In genomic region chr1:99326215-99326949, GRCh38 we compare ENCODE assay signal across 13 cellular contexts.
DNase-seq lines count a peak whose midpoint lies in the region; ATAC-seq and TF ChIP-seq lines count a peak whose summit lies in the region.
"Had no signal": no experiment of that assay in that cellular context is flagged by ENCODE, and none has a peak within 500 bp of the region (broad histone marks: within the 10 kb centered on the region; RNA-seq: fewer than 3 reads in every experiment).

No MANE protein-coding gene starts in this region.

- H3K36me3 Mint-ChIP-seq in activated CD8-positive, alpha-beta T cell treated with anti-CD3 and anti-CD28 coated beads for 36 hours (ENCODE audit: low read depth) = no peaks in the 10 kb centered on the region
- H3K36me3 Mint-ChIP-seq in activated CD8-positive, alpha-beta T cell treated with anti-CD3 and anti-CD28 coated beads, Interleukin-2, amount 10 ng/mL, durations not matched to agents 7 days and 5 days (ENCODE audit: low read depth) = no peaks in the 10 kb centered on the region
- H3K36me3 Mint-ChIP-seq: stimulated activated effector memory CD8-positive, alpha-beta T cell treated with anti-CD3 and anti-CD28 coated beads, Interleukin-12 subunit alpha, Interleukin-12 subunit beta, amount 100 ng/mL, for 72 hours; T-cell had no signal

- H3K27me3 ChIP-seq in fibroblast of lung (ENCODE audit: control insufficient read depth, insufficient read depth, low read length) (no peaks in the 10 kb centered on the region), Karpas-422 (ENCODE audit: low read length) (no peaks in the 10 kb centered on the region), aorta (ENCODE audit: control insufficient read depth in 1 of 2, insufficient read depth in 2 of 2, low read length in 1 of 2) (no peaks in the 10 kb centered on the region)

- H3K4me1 ChIP-seq in fibroblast of lung (ENCODE audit: control insufficient read depth, extremely low read depth, insufficient read depth, low read length) (no peaks in the 10 kb centered on the region), Karpas-422 (ENCODE audit: low read length) (no peaks in the 10 kb centered on the region), aorta (ENCODE audit: control insufficient read depth in 1 of 2, insufficient read depth in 2 of 2, low read length in 2 of 2) (no peaks in the 10 kb centered on the region)

- H3K4me2 ChIP-seq in fibroblast of lung (ENCODE audit: extremely low read depth, insufficient read depth, low read length) (no peak overlapping the region), Karpas-422 (ENCODE audit: low read depth, low read length, poor library complexity, severe bottlenecking) (no peak overlapping the region)

- no peaks in the 10 kb centered on the region for H3K27me3 Mint-ChIP-seq in activated CD8-positive, alpha-beta T cell treated with anti-CD3 and anti-CD28 coated beads for 36 hours
- H3K27me3 Mint-ChIP-seq in activated CD8-positive, alpha-beta T cell treated with anti-CD3 and anti-CD28 coated beads, Interleukin-2, amount 10 ng/mL, durations not matched to agents 7 days and 5 days (ENCODE audit: low read depth) = no peaks in the 10 kb centered on the region
- H3K27me3 Mint-ChIP-seq: T-cell had no signal

- H3K9ac ChIP-seq in fibroblast of lung (ENCODE audit: insufficient read depth, low read length) = no peak overlapping the region
- H3K9ac ChIP-seq in Karpas-422 (ENCODE audit: low read length) = no peak overlapping the region

- no peak overlapping the region for H3K27ac Mint-ChIP-seq in activated CD8-positive, alpha-beta T cell treated with anti-CD3 and anti-CD28 coated beads for 36 hours
- H3K27ac Mint-ChIP-seq in activated CD8-positive, alpha-beta T cell treated with anti-CD3 and anti-CD28 coated beads, Interleukin-2, amount 10 ng/mL, durations not matched to agents 7 days and 5 days = no peak overlapping the region
- H3K27ac Mint-ChIP-seq: stimulated activated effector memory CD8-positive, alpha-beta T cell treated with anti-CD3 and anti-CD28 coated beads, Interleukin-12 subunit alpha, Interleukin-12 subunit beta, amount 100 ng/mL, for 72 hours; T-cell had no signal

- DNase-seq in activated CD8-positive, alpha-beta T cell treated with anti-CD3 and anti-CD28 coated beads for 36 hours = no peak
- no peak for DNase-seq in activated CD8-positive, alpha-beta T cell treated with anti-CD3 and anti-CD28 coated beads, Interleukin-2, amount 10 ng/mL, durations not matched to agents 7 days and 5 days
- DNase-seq in OCI-M1 (lab: John Stamatoyannopoulos, UW) = peak; percentile 21
- no peak for DNase-seq in fibroblast of lung (ENCODE audit: low read depth in 2 of 2)
- no peak for DNase-seq in retinal pigment epithelial cell (ENCODE audit: low read depth)
- no peak for DNase-seq in Karpas-422
- DNase-seq in aorta = no peak
- DNase-seq in NCI-H146 treated with DMSO at 0.1 percent for 48 hours (lab: John Stamatoyannopoulos, UW; ENCODE audit: unreplicated experiment) = no peak
- DNase-seq: amygdala; NCI-H524; stimulated activated CD4-positive, alpha-beta T cell treated with anti-CD3 and anti-CD28 coated beads, Interleukin-12 subunit alpha, Interleukin-12 subunit beta, amount 100 ng/mL, for 4 hours; T-cell had no signal

- ATAC-seq in activated CD8-positive, alpha-beta T cell treated with anti-CD3 and anti-CD28 coated beads for 36 hours = no peak
- no peak for ATAC-seq in activated CD8-positive, alpha-beta T cell treated with anti-CD3 and anti-CD28 coated beads, Interleukin-2, amount 10 ng/mL, durations not matched to agents 7 days and 5 days
- ATAC-seq in aorta (ENCODE audit: low FRiP score) = no peak
- ATAC-seq: stimulated activated effector memory CD8-positive, alpha-beta T cell treated with anti-CD3 and anti-CD28 coated beads, Interleukin-12 subunit alpha, Interleukin-12 subunit beta, amount 100 ng/mL, for 72 hours; T-cell had no signal

- H3K79me2 ChIP-seq in fibroblast of lung (ENCODE audit: control insufficient read depth, insufficient read depth, low read length) = no peaks in the 10 kb centered on the region
- H3K79me2 ChIP-seq in Karpas-422 (ENCODE audit: low read length) = no peaks in the 10 kb centered on the region

- H3K36me3 ChIP-seq in fibroblast of lung (ENCODE audit: control insufficient read depth, insufficient read depth, low read length) = no peaks in the 10 kb centered on the region
- H3K36me3 ChIP-seq in Karpas-422 (ENCODE audit: insufficient read depth, low read length) = no peaks in the 10 kb centered on the region
- H3K36me3 ChIP-seq in aorta (ENCODE audit: control insufficient read depth in 1 of 2, insufficient read depth in 2 of 2, low read length in 1 of 2) = no peaks in the 10 kb centered on the region

- H3K4me3 ChIP-seq in fibroblast of lung (replicated peaks in 1 of 4; ENCODE audit: control extremely low read depth in 1 of 4, insufficient read depth in 1 of 4, low read depth in 3 of 4, low read length in 4 of 4) (no peak overlapping the region), retinal pigment epithelial cell (ENCODE audit: low read length) (no peak overlapping the region), Karpas-422 (ENCODE audit: low read length) (no peak overlapping the region), aorta (ENCODE audit: low read length in 2 of 2) (no peak overlapping the region)

- no peak overlapping the region for H3K4me3 Mint-ChIP-seq in activated CD8-positive, alpha-beta T cell treated with anti-CD3 and anti-CD28 coated beads for 36 hours
- H3K4me3 Mint-ChIP-seq in activated CD8-positive, alpha-beta T cell treated with anti-CD3 and anti-CD28 coated beads, Interleukin-2, amount 10 ng/mL, durations not matched to agents 7 days and 5 days = no peak overlapping the region
- H3K4me3 Mint-ChIP-seq: stimulated activated effector memory CD8-positive, alpha-beta T cell treated with anti-CD3 and anti-CD28 coated beads, Interleukin-12 subunit alpha, Interleukin-12 subunit beta, amount 100 ng/mL, for 72 hours; T-cell had no signal

- CTCF ChIA-PET in activated CD8-positive, alpha-beta T cell treated with anti-CD3 and anti-CD28 coated beads for 36 hours (lab: Charles Lee) = interaction anchor here (1.1 kb wide), 1 partner anchor 154 kb away, joined by 3 read pairs; no protein-coding TSS in a partner anchor
- CTCF ChIA-PET in activated CD8-positive, alpha-beta T cell treated with anti-CD3 and anti-CD28 coated beads, Interleukin-2, amount 10 ng/mL, durations not matched to agents 7 days and 5 days (lab: Charles Lee) = no interaction called here

- no peak overlapping the region for H3K27ac ChIP-seq in fibroblast of lung (ENCODE audit: insufficient read depth, low read length)
- no peak overlapping the region for H3K27ac ChIP-seq in Karpas-422 (ENCODE audit: low read length)
- H3K27ac ChIP-seq in aorta (ENCODE audit: low read depth in 1 of 2, low read length in 2 of 2) = no peak overlapping the region

- no peaks in the 10 kb centered on the region for H4K20me1 ChIP-seq in fibroblast of lung (ENCODE audit: control insufficient read depth, extremely low read depth, insufficient read depth, low read length)
- no peaks in the 10 kb centered on the region for H4K20me1 ChIP-seq in Karpas-422 (ENCODE audit: insufficient read depth, low read depth, low read length)

- POLR2A ChIA-PET in activated CD8-positive, alpha-beta T cell treated with anti-CD3 and anti-CD28 coated beads for 36 hours (lab: Charles Lee) = no interaction called here
- POLR2A ChIA-PET in activated CD8-positive, alpha-beta T cell treated with anti-CD3 and anti-CD28 coated beads, Interleukin-2, amount 10 ng/mL, durations not matched to agents 7 days and 5 days (lab: Charles Lee) = no interaction called here

- H3K9me3 ChIP-seq in fibroblast of lung (ENCODE audit: control insufficient read depth, insufficient read depth, low read depth, low read length) (no peaks in the 10 kb centered on the region), Karpas-422 (ENCODE audit: low read length) (no peaks in the 10 kb centered on the region), aorta (ENCODE audit: control insufficient read depth, low read length) (peaks cover 1% of the 10 kb centered on the region)

- intact Hi-C loops in activated CD8-positive, alpha-beta T cell treated with anti-CD3 and anti-CD28 coated beads for 36 hours (cut with micrococcal nuclease) = no loop called here
- intact Hi-C loops in aorta (cut with DNase I) = no loop called here

- WGBS in aorta, 2 donors = 70 to 73% methylated on average over 3 of the region's 3 CpGs

- TF ChIP-seq CTCF in activated CD8-positive, alpha-beta T cell treated with anti-CD3 and anti-CD28 coated beads for 36 hours (IDR thresholded peaks at IDR 0.05) = peak; percentile 17
- TF ChIP-seq CTCF in fibroblast of lung (conservative IDR thresholded peaks at IDR 0.05 in 1 of 2, IDR thresholded peaks at IDR 0.05 in 1 of 2; ENCODE audit: low read depth in 1 of 2, low read length in 2 of 2) = peak; percentile 7 to 31
- TF ChIP-seq CTCF in retinal pigment epithelial cell (conservative IDR thresholded peaks at IDR 0.05; ENCODE audit: low read depth, low read length) = peak; percentile 49

- no peaks in the 10 kb centered on the region for H3K4me1 Mint-ChIP-seq in activated CD8-positive, alpha-beta T cell treated with anti-CD3 and anti-CD28 coated beads for 36 hours (ENCODE audit: low read depth)
- no peaks in the 10 kb centered on the region for H3K4me1 Mint-ChIP-seq in activated CD8-positive, alpha-beta T cell treated with anti-CD3 and anti-CD28 coated beads, Interleukin-2, amount 10 ng/mL, durations not matched to agents 7 days and 5 days (ENCODE audit: low read depth)
- H3K4me1 Mint-ChIP-seq: stimulated activated effector memory CD8-positive, alpha-beta T cell treated with anti-CD3 and anti-CD28 coated beads, Interleukin-12 subunit alpha, Interleukin-12 subunit beta, amount 100 ng/mL, for 72 hours; T-cell had no signal

- H2AFZ ChIP-seq in fibroblast of lung (ENCODE audit: low read length) (no peak overlapping the region), Karpas-422 (ENCODE audit: low read length) (no peak overlapping the region)

- no peaks in the 10 kb centered on the region for H3K9me2 ChIP-seq in Karpas-422 (replicated peaks; ENCODE audit: insufficient read depth, low read length)

- no peaks in the 10 kb centered on the region for H3K9me3 Mint-ChIP-seq in activated CD8-positive, alpha-beta T cell treated with anti-CD3 and anti-CD28 coated beads for 36 hours
- H3K9me3 Mint-ChIP-seq in activated CD8-positive, alpha-beta T cell treated with anti-CD3 and anti-CD28 coated beads, Interleukin-2, amount 10 ng/mL, durations not matched to agents 7 days and 5 days (ENCODE audit: insufficient read depth) = no peaks in the 10 kb centered on the region
- H3K9me3 Mint-ChIP-seq: stimulated activated effector memory CD8-positive, alpha-beta T cell treated with anti-CD3 and anti-CD28 coated beads, Interleukin-12 subunit alpha, Interleukin-12 subunit beta, amount 100 ng/mL, for 72 hours; T-cell had no signal
